Comparison of ENCODE assay signal across 1 cellular context in the genomic region with DNA sequence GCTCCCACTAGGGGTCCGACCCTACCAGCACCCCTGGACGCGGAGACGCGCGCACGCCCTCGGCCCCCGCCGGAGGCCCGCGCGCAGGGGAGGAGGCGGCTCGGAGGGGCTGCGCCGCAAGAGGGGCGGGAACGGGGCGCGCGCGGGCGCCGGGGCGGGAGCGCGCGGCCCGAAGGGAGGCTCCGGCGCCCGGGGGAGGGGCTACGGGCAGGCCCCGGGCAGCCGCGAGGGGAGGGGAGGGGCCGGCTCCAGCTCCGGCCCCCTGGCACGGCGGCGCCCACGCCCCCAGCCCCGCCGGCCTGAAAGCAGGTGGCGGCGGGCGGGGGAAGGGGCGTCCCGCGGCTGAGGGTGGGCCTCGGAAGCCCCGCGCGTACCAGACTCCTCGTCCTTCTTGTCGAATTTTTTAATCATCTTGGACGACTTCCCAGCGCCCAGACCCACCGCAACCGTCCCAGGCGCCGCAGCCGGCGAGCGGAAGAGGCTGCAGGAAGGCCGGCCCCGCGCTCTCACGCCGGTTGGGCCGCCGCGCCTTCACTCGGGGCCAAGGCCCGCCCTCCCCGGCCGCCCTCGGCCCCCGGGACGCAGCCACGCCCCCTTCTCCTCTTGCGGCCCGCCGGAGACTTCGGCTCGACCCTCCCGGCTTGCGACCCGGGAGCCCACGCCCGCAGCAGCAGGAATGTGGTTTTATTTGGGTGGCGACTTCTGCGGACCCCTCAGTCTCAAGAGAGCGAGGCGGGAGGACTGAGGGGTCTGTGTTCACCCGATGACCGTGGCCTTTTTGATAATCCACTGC.
TF ChIP-seq lines count a peak whose summit lies in the region.

A gene with protein sequence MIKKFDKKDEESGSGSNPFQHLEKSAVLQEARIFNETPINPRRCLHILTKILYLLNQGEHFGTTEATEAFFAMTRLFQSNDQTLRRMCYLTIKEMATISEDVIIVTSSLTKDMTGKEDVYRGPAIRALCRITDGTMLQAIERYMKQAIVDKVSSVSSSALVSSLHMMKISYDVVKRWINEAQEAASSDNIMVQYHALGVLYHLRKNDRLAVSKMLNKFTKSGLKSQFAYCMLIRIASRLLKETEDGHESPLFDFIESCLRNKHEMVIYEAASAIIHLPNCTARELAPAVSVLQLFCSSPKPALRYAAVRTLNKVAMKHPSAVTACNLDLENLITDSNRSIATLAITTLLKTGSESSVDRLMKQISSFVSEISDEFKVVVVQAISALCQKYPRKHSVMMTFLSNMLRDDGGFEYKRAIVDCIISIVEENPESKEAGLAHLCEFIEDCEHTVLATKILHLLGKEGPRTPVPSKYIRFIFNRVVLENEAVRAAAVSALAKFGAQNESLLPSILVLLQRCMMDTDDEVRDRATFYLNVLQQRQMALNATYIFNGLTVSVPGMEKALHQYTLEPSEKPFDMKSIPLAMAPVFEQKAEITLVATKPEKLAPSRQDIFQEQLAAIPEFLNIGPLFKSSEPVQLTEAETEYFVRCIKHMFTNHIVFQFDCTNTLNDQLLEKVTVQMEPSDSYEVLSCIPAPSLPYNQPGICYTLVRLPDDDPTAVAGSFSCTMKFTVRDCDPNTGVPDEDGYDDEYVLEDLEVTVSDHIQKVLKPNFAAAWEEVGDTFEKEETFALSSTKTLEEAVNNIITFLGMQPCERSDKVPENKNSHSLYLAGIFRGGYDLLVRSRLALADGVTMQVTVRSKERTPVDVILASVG (minus strand): TSS at position 491 of the 793 bp plus-strand sequence. CDS start 80 bp downstream, at position 411.

TF ChIP-seq in K562, 482 proteins besides CTCF, POLR2A, EP300 and RAD21 (continued from another document and continues in another):
- TF ChIP-seq CSDE1 (IDR thresholded peaks at IDR 0.05) (no peak), HNRNPL (IDR thresholded peaks at IDR 0.05; ENCODE audit: low read depth, low read length) (peak; percentile 76; the same call in 1 of the 2 replicates), CBFA2T3 (IDR thresholded peaks at IDR 0.05) (no peak), ELF4 (CRISPR knock-in tag; IDR thresholded peaks at IDR 0.05) (peak; percentile 68; the same call in 1 of the 2 replicates), ZNF696 (CRISPR knock-in tag; conservative IDR thresholded peaks at IDR 0.05) (no peak), FOXJ3 (CRISPR knock-in tag; IDR thresholded peaks at IDR 0.05) (no peak), PCBP2 (IDR thresholded peaks at IDR 0.05; ENCODE audit: low read depth, low read length, poor library complexity, severe bottlenecking) (no peak), SIN3B (IDR thresholded peaks at IDR 0.05; ENCODE audit: low read depth) (peak; percentile 43), ZNF232 (CRISPR knock-in tag; IDR thresholded peaks at IDR 0.05) (no peak), NR4A1 (CRISPR knock-in tag; IDR thresholded peaks at IDR 0.05) (0 out of 2 replicates have a peak, but pooled peaks have one; percentile 61), NR4A1 (tag; IDR thresholded peaks at IDR 0.05) (no peak), NFXL1 (CRISPR knock-in tag; IDR thresholded peaks at IDR 0.05) (no peak), FOS (IDR thresholded peaks at IDR 0.05; ENCODE audit: extremely low read depth, insufficient read length) (peak; percentile 56), ETS2 (tag; IDR thresholded peaks at IDR 0.05; ENCODE audit: borderline replicate concordance, poor library complexity, severe bottlenecking) (no peak), ZFP36 (IDR thresholded peaks at IDR 0.05; ENCODE audit: low read depth, low read length, partially characterized antibody) (no peak), NFE2 (IDR thresholded peaks at IDR 0.05; ENCODE audit: low read depth) (no peak), PHTF2 (CRISPR knock-in tag; IDR thresholded peaks at IDR 0.05) (no peak), MAFK (IDR thresholded peaks at IDR 0.05; ENCODE audit: low read length) (no peak), HDAC6 (IDR thresholded peaks at IDR 0.05; ENCODE audit: low read depth, low read length) (0 out of 2 replicates have a peak, but pooled peaks have one; percentile 70), PRPF4 (IDR thresholded peaks at IDR 0.05; ENCODE audit: insufficient read depth, low read depth, low read length, poor library complexity, severe bottlenecking) (no peak), SIRT6 (IDR thresholded peaks at IDR 0.05; ENCODE audit: low read depth, low read length) (no peak), MYNN (IDR thresholded peaks at IDR 0.05) (no peak), MYNN (CRISPR knock-in tag; IDR thresholded peaks at IDR 0.05) (no peak), ZNF75A (CRISPR knock-in tag; IDR thresholded peaks at IDR 0.05) (0 out of 2 replicates have a peak, but pooled peaks have one; percentile 13), SMAD3 (CRISPR knock-in tag; conservative IDR thresholded peaks at IDR 0.05) (no peak), ELF2 (CRISPR knock-in tag; IDR thresholded peaks at IDR 0.05) (no peak), ZNF76 (CRISPR knock-in tag; IDR thresholded peaks at IDR 0.05; ENCODE audit: borderline replicate concordance) (no peak), HNRNPLL (IDR thresholded peaks at IDR 0.05; ENCODE audit: low read depth, low read length, poor library complexity, severe bottlenecking) (peak; percentile 55), HIVEP1 (CRISPR knock-in tag; IDR thresholded peaks at IDR 0.05) (no peak), SPI1 (IDR thresholded peaks at IDR 0.05; ENCODE audit: borderline replicate concordance, low read depth, low read length) (no peak), RAD51 (IDR thresholded peaks at IDR 0.05; ENCODE audit: borderline replicate concordance, low read depth) (no peak), RFX1 (IDR thresholded peaks at IDR 0.05) (no peak), E2F3 (CRISPR knock-in tag; IDR thresholded peaks at IDR 0.05) (0 out of 2 replicates have a peak, but pooled peaks have one; percentile 33), ETV6 (IDR thresholded peaks at IDR 0.05; ENCODE audit: borderline replicate concordance in 1 of 2, low read depth in 2 of 2, low read length in 1 of 2) (no peak; a peak in 1 of 4 replicates), ETV6 (CRISPR knock-in tag; IDR thresholded peaks at IDR 0.05; ENCODE audit: borderline replicate concordance) (0 out of 2 replicates have a peak, but pooled peaks have one; percentile 50), TGIF2 (CRISPR knock-in tag; IDR thresholded peaks at IDR 0.05) (no peak), MCM7 (IDR thresholded peaks at IDR 0.05) (no peak)
- TF ChIP-seq, protein P1, sequence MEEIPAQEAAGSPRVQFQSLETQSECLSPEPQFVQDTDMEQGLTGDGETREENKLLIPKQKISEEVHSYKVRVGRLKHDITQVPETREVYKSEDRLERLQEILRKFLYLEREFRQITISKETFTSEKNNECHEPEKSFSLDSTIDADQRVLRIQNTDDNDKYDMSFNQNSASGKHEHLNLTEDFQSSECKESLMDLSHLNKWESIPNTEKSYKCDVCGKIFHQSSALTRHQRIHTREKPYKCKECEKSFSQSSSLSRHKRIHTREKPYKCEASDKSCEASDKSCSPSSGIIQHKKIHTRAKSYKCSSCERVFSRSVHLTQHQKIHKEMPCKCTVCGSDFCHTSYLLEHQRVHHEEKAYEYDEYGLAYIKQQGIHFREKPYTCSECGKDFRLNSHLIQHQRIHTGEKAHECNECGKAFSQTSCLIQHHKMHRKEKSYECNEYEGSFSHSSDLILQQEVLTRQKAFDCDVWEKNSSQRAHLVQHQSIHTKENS (CRISPR knock-in tag; IDR thresholded peaks at IDR 0.05): no peak
- TF ChIP-seq, protein P2, sequence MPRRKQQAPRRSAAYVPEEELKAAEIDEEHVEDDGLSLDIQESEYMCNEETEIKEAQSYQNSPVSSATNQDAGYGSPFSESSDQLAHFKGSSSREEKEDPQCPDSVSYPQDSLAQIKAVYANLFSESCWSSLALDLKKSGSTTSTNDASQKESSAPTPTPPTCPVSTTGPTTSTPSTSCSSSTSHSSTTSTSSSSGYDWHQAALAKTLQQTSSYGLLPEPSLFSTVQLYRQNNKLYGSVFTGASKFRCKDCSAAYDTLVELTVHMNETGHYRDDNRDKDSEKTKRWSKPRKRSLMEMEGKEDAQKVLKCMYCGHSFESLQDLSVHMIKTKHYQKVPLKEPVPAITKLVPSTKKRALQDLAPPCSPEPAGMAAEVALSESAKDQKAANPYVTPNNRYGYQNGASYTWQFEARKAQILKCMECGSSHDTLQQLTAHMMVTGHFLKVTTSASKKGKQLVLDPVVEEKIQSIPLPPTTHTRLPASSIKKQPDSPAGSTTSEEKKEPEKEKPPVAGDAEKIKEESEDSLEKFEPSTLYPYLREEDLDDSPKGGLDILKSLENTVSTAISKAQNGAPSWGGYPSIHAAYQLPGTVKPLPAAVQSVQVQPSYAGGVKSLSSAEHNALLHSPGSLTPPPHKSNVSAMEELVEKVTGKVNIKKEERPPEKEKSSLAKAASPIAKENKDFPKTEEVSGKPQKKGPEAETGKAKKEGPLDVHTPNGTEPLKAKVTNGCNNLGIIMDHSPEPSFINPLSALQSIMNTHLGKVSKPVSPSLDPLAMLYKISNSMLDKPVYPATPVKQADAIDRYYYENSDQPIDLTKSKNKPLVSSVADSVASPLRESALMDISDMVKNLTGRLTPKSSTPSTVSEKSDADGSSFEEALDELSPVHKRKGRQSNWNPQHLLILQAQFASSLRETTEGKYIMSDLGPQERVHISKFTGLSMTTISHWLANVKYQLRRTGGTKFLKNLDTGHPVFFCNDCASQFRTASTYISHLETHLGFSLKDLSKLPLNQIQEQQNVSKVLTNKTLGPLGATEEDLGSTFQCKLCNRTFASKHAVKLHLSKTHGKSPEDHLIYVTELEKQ (CRISPR knock-in tag; IDR thresholded peaks at IDR 0.05): no peak
- TF ChIP-seq, protein P3, sequence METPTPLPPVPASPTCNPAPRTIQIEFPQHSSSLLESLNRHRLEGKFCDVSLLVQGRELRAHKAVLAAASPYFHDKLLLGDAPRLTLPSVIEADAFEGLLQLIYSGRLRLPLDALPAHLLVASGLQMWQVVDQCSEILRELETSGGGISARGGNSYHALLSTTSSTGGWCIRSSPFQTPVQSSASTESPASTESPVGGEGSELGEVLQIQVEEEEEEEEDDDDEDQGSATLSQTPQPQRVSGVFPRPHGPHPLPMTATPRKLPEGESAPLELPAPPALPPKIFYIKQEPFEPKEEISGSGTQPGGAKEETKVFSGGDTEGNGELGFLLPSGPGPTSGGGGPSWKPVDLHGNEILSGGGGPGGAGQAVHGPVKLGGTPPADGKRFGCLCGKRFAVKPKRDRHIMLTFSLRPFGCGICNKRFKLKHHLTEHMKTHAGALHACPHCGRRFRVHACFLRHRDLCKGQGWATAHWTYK (CRISPR knock-in tag; IDR thresholded peaks at IDR 0.05): no peak
- TF ChIP-seq, protein P4, sequence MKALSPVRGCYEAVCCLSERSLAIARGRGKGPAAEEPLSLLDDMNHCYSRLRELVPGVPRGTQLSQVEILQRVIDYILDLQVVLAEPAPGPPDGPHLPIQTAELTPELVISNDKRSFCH (CRISPR knock-in tag; IDR thresholded peaks at IDR 0.05): no peak
- TF ChIP-seq, protein P4 (tag; IDR thresholded peaks at IDR 0.05): no peak
- TF ChIP-seq, protein P5, sequence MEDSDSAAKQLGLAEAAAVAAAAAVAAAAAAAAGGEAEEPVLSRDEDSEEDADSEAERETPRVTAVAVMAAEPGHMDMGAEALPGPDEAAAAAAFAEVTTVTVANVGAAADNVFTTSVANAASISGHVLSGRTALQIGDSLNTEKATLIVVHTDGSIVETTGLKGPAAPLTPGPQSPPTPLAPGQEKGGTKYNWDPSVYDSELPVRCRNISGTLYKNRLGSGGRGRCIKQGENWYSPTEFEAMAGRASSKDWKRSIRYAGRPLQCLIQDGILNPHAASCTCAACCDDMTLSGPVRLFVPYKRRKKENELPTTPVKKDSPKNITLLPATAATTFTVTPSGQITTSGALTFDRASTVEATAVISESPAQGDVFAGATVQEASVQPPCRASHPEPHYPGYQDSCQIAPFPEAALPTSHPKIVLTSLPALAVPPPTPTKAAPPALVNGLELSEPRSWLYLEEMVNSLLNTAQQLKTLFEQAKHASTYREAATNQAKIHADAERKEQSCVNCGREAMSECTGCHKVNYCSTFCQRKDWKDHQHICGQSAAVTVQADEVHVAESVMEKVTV (CRISPR knock-in tag; IDR thresholded peaks at IDR 0.05): peak; percentile 38; the same call in 1 of the 2 replicates
- TF ChIP-seq, protein P6, sequence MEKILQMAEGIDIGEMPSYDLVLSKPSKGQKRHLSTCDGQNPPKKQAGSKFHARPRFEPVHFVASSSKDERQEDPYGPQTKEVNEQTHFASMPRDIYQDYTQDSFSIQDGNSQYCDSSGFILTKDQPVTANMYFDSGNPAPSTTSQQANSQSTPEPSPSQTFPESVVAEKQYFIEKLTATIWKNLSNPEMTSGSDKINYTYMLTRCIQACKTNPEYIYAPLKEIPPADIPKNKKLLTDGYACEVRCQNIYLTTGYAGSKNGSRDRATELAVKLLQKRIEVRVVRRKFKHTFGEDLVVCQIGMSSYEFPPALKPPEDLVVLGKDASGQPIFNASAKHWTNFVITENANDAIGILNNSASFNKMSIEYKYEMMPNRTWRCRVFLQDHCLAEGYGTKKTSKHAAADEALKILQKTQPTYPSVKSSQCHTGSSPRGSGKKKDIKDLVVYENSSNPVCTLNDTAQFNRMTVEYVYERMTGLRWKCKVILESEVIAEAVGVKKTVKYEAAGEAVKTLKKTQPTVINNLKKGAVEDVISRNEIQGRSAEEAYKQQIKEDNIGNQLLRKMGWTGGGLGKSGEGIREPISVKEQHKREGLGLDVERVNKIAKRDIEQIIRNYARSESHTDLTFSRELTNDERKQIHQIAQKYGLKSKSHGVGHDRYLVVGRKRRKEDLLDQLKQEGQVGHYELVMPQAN (IDR thresholded peaks at IDR 0.05; ENCODE audit: borderline replicate concordance): no peak
- TF ChIP-seq, protein P7, sequence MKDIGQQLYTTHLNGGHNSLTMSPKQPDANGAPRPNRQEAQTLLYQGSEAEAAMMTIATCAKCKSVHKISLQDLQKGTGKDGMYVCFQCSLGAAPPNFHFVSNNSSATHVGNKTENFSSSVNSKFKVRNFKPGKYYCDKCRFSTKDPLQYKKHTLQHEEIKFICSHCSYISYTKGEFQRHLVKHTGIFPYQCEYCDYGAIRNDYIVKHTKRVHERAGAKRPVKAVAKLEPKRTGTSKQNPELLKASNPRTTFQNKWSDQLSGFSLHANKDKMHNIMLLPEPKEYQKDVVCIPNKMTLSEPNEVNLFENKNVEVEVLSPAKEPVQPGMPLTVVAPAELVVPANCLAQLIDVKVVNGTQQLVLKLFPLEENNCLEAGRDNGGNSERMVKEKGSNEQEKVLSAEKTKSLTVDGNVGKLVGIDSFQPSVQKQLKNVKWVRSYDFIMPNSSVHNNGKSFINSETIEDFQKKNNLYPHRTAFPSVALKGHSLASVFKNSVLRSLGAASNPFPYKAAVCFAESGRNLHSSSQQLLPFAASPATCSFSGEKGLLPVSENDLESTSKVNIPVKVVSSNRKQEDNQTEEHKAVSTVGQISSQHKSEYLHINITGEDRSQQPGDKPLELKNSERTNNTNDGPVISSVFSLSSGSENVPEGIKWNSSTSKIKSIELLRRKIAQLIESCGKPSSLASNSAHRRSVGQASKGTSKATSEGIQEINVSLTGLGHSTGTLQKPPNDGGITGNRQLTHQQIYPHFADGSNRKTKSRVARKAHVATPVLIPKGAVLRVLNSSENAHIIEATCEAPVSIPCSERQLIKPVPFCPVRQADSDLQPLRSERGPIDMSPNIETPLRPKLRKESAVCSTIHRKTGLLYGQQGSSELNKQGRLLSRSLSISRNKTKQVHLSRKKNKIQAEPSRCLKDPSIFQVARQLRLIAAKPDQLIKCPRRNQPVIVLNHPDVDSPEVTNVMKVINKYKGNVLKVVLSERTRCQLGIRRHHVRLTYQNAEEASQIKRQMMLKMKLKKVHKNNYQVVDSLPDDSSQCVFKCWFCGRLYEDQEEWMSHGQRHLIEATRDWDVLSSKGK (CRISPR knock-in tag; IDR thresholded peaks at IDR 0.05): no peak
